ENCODE assay signal across 9 cellular contexts in the genomic region with DNA sequence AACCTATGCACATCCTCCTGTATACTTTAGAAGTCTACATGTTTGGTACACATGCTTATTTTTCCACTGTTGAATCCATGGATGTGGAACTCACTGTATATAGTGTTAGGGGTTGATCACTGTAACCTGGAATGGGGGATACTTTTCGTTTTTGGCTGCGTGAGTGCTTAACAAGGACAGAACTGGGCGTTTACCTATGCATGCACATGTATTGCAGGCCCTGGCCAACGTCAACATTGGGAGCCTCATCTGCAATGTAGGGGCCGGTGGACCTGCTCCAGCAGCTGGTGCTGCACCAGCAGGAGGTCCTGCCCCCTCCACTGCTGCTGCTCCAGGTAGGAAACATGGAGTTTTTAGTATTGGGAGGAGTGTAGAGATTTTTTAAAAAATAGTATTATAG. TPM values are rescaled to one million over a fixed set of nuclear protein-coding genes. Genes with fewer than 3 reads are reported as not detected.
A peak's percentile ranks its signal among the peaks of the same experiment; 100 is the strongest.
DNase-seq lines count a peak whose midpoint lies in the region; TF ChIP-seq lines count a peak whose summit lies in the region.
"Had no signal": no experiment of that assay in that cellular context is flagged by ENCODE, and none has a peak within 500 bp of the region (broad histone marks: within the 10 kb centered on the region; RNA-seq: fewer than 3 reads in every experiment).

No MANE protein-coding gene starts in this region.

- H3K4me1 Mint-ChIP-seq in activated CD4-positive, alpha-beta memory T cell treated with anti-CD3 and anti-CD28 coated beads for 36 hours (ENCODE audit: low read depth), result peaks cover 23% of the 10 kb centered on the region
- H3K4me1 Mint-ChIP-seq in type B pancreatic cell (ENCODE audit: unreplicated experiment), result peaks cover 26% of the 10 kb centered on the region

- peaks cover 62% of the 10 kb centered on the region for H3K4me1 ChIP-seq in left ventricle myocardium inferior
- peaks cover 0 to 40% of the 10 kb centered on the region in 2 donors for H3K4me1 ChIP-seq in right atrium auricular region
- H3K4me1 ChIP-seq in hepatocyte (ENCODE audit: insufficient read depth), result peaks cover 16% of the 10 kb centered on the region

- no peak for TF ChIP-seq CTCF in left ventricle myocardium inferior (IDR thresholded peaks at IDR 0.05; ENCODE audit: borderline replicate concordance)
- no peak for TF ChIP-seq CTCF in right atrium auricular region (IDR thresholded peaks at IDR 0.05)
- no peak for TF ChIP-seq CTCF in hepatocyte (IDR thresholded peaks at IDR 0.05; ENCODE audit: poor library complexity)
- no peak for TF ChIP-seq CTCF in type B pancreatic cell (conservative IDR thresholded peaks at IDR 0.05)

- CTCF ChIA-PET in activated CD4-positive, alpha-beta memory T cell treated with anti-CD3 and anti-CD28 coated beads for 36 hours (lab: Charles Lee), result interaction anchor here (0.8 to 4.5 kb wide), 3 partner anchors 8 to 13 kb away, joined by 3 to 74 read pairs (median 3); no protein-coding TSS in a partner anchor

- no peaks in the 10 kb centered on the region for H3K9me3 ChIP-seq in left ventricle myocardium inferior (replicated peaks)
- no peaks in the 10 kb centered on the region for H3K9me3 ChIP-seq in right atrium auricular region
- no peaks in the 10 kb centered on the region for H3K9me3 ChIP-seq in hepatocyte (ENCODE audit: low read depth)

- H3K79me2 ChIP-seq in hepatocyte, result peaks cover 34% of the 10 kb centered on the region

- H3K36me3 Mint-ChIP-seq in activated CD4-positive, alpha-beta memory T cell treated with anti-CD3 and anti-CD28 coated beads for 36 hours, result peaks cover 41% of the 10 kb centered on the region
- H3K36me3 Mint-ChIP-seq in type B pancreatic cell, result peaks cover 38% of the 10 kb centered on the region

- H3K27ac Mint-ChIP-seq in activated CD4-positive, alpha-beta memory T cell treated with anti-CD3 and anti-CD28 coated beads for 36 hours, result peak overlapping the region; percentile 95
- peak overlapping the region; percentile 94 for H3K27ac Mint-ChIP-seq in type B pancreatic cell

- H3K9me3 Mint-ChIP-seq in activated CD4-positive, alpha-beta memory T cell treated with anti-CD3 and anti-CD28 coated beads for 36 hours, result no peaks in the 10 kb centered on the region
- H3K9me3 Mint-ChIP-seq in type B pancreatic cell, result no peaks in the 10 kb centered on the region

- peaks cover 30% of the 10 kb centered on the region for H4K20me1 ChIP-seq in hepatocyte (ENCODE audit: insufficient read depth, poor library complexity, severe bottlenecking)

- peaks cover 37% of the 10 kb centered on the region for H3K36me3 ChIP-seq in left ventricle myocardium inferior
- H3K36me3 ChIP-seq in right atrium auricular region, result peaks cover 42% of the 10 kb centered on the region
- no peaks in the 10 kb centered on the region for H3K36me3 ChIP-seq in hepatocyte (replicated peaks; ENCODE audit: insufficient read depth, low read depth)

- H3K27me3 ChIP-seq in left ventricle myocardium inferior (ENCODE audit: low read depth) (no peaks in the 10 kb centered on the region), right atrium auricular region (no peaks in the 10 kb centered on the region), hepatocyte (no peaks in the 10 kb centered on the region)

- intact Hi-C loops in left ventricle myocardium inferior (cut with micrococcal nuclease), result no loop called here
- intact Hi-C loops in activated CD4-positive, alpha-beta memory T cell treated with anti-CD3 and anti-CD28 coated beads for 36 hours (cut with micrococcal nuclease), result loop anchor here (5.0 kb wide), 2 partner anchors 638 to 642 kb away; a partner anchor contains a TSS

- 58% methylated on average over 5 of the region's 5 CpGs for WGBS in hepatocyte (ENCODE audit: low lambda C conversion rate, missing lambda C conversion rate)

- H3K4me2 ChIP-seq in hepatocyte, result peak overlapping the region; percentile 94

- H2AFZ ChIP-seq in hepatocyte, result no peak overlapping the region

- peak overlapping the region; percentile 26 for H3K27ac ChIP-seq in left ventricle myocardium inferior (replicated peaks)
- H3K27ac ChIP-seq in right atrium auricular region, result no peak overlapping the region
- no peak overlapping the region for H3K27ac ChIP-seq in hepatocyte

- H3K27me3 Mint-ChIP-seq in activated CD4-positive, alpha-beta memory T cell treated with anti-CD3 and anti-CD28 coated beads for 36 hours, result no peaks in the 10 kb centered on the region
- no peaks in the 10 kb centered on the region for H3K27me3 Mint-ChIP-seq in type B pancreatic cell

- H3K4me3 Mint-ChIP-seq in activated CD4-positive, alpha-beta memory T cell treated with anti-CD3 and anti-CD28 coated beads for 36 hours, result peak overlapping the region; percentile 93
- peak overlapping the region; percentile 99 for H3K4me3 Mint-ChIP-seq in type B pancreatic cell

- DNase-seq in left ventricle myocardium inferior (no peak), right atrium auricular region (ENCODE audit: low spot score) (no peak), hepatocyte (ENCODE audit: low spot score) (no peak), type B pancreatic cell (ENCODE audit: extremely low spot score, unreplicated experiment) (no peak), SHP77 (lab: John Stamatoyannopoulos, UW) (no peak), GF-D8 (lab: John Stamatoyannopoulos, UW) (no peak), activated gamma-delta T cell (lab: John Stamatoyannopoulos, UW) (no peak)
- no peak for DNase-seq in activated CD4-positive, alpha-beta memory T cell treated with anti-CD3 and anti-CD28 coated beads for 36 hours
- DNase-seq: NCI-H1105 treated with DMSO at 0.1 percent for 48 hours had no signal

- H3K4me3 ChIP-seq in left ventricle myocardium inferior (peak overlapping the region; percentile 92), right atrium auricular region (no peak overlapping the region), hepatocyte (no peak overlapping the region)

- POLR2A ChIA-PET in activated CD4-positive, alpha-beta memory T cell treated with anti-CD3 and anti-CD28 coated beads for 36 hours (lab: Charles Lee), result interaction anchor here (1.6 to 4.2 kb wide), 5 partner anchors 9 to 636 kb away, joined by 4 to 105 read pairs (median 28); a partner anchor contains a TSS

- no peaks in the 10 kb centered on the region for H3K9me2 ChIP-seq in hepatocyte (replicated peaks; ENCODE audit: insufficient read depth)

RNA-seq across cellular contexts. Expression of a gene that starts 2.3 kb away (rescaled TPM):
- total RNA-seq in left ventricle myocardium inferior (1,299 TPM), right atrium auricular region (100 to 1,000 TPM; 560 to 705 TPM), hepatocyte (210 and 218 TPM in 2 replicates), type B pancreatic cell (ENCODE audit: low replicate concordance) (1,676 and 1,694 TPM in 2 replicates)
- total RNA-seq in activated CD4-positive, alpha-beta memory T cell treated with anti-CD3 and anti-CD28 coated beads for 36 hours, result 1,000 to 10,000 TPM; 2,547 to 2,620 TPM
- 803 and 884 TPM in 2 replicates for polyA plus RNA-seq in hepatocyte

RNA-seq across cellular contexts. Expression of a gene that starts 40.8 kb away (rescaled TPM):
- total RNA-seq in left ventricle myocardium inferior, result 0.38 TPM
- total RNA-seq in right atrium auricular region, result 1 to 10 TPM; 1.3 to 3.6 TPM
- 10 to 100 TPM; 55.6 to 63.1 TPM for total RNA-seq in activated CD4-positive, alpha-beta memory T cell treated with anti-CD3 and anti-CD28 coated beads for 36 hours
- total RNA-seq in hepatocyte, result 12.0 and 13.9 TPM in 2 replicates
- 7.6 and 14.1 TPM in 2 replicates for polyA plus RNA-seq in hepatocyte
- total RNA-seq in type B pancreatic cell (ENCODE audit: low replicate concordance), result 31.8 and 48.1 TPM in 2 replicates
